10 cellular contexts compared by ENCODE assay signal in the genomic region with DNA sequence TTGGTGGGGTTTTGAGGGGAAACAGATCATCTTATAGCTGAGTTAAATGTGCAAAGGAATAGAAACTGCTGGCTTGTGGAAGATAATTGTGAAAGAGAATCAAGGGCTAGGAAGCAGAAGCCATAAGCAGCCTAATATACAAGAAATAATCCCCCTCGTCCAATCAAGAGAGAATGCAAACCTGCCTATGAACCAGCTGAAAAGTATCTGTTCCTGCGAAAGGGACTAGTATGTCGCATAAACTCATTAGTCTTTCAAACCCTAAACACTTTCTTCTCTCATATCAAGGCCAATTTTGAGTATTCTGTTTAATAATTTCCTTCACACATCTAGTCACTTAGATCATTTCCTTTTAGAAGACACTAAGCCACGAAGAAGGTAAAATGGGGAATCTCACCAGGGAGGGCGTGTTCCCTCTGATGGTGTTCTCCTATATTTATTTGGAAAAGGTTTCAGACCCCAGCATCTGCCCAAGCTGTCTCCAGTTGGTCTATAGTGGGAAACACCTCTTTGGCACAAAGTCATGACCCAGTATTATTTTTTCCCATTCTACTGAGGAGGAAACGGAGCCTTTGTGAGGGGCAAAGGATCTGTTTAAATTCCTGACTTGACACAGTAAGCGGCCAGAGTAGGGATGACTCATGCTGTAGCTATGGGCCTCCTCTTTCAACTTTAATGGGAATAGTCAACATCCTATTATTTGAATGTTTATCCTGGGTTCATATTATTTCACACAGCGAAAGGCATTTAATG.
DNase-seq lines count a peak whose midpoint lies in the region; ATAC-seq and TF ChIP-seq lines count a peak whose summit lies in the region.
"Had no signal": no experiment of that assay in that cellular context is flagged by ENCODE, and none has a peak within 500 bp of the region (broad histone marks: within the 10 kb centered on the region; RNA-seq: fewer than 3 reads in every experiment).

No MANE protein-coding gene starts in this region.

- H3K27me3 ChIP-seq in iPS-18a (ENCODE audit: control insufficient read depth, insufficient read depth, low read length) (no peaks in the 10 kb centered on the region), thoracic aorta (replicated peaks; ENCODE audit: insufficient read depth) (no peaks in the 10 kb centered on the region)

- H3K36me3 Mint-ChIP-seq in HFFc6 (ENCODE audit: low read depth): no peaks in the 10 kb centered on the region

- H3K9ac ChIP-seq in iPS-18a (ENCODE audit: low read length): no peak overlapping the region

- H3K4me3 ChIP-seq in iPS-18a (ENCODE audit: low read length) (no peak overlapping the region), thoracic aorta (no peak overlapping the region), mucosa of descending colon (no peak overlapping the region)

- peak; percentile 62 for ATAC-seq in thoracic aorta (ENCODE audit: insufficient number of reproducible peaks, low FRiP score, low read depth)
- no peak for ATAC-seq in HG02678 (IDR thresholded peaks at IDR 0.05; ENCODE audit: unreplicated experiment)
- no peak for ATAC-seq in mucosa of descending colon

- H3K4me1 ChIP-seq in iPS-18a (ENCODE audit: control insufficient read depth, low read depth, low read length): peaks cover 19% of the 10 kb centered on the region
- peaks cover 8 to 16% of the 10 kb centered on the region in 2 donors for H3K4me1 ChIP-seq in thoracic aorta (ENCODE audit: control insufficient read depth in 1 of 2, low read depth in 2 of 2)
- H3K4me1 ChIP-seq in mucosa of descending colon (ENCODE audit: low read depth): no peaks in the 10 kb centered on the region

- H3K36me3 ChIP-seq in iPS-18a (ENCODE audit: control insufficient read depth, low read depth, low read length) (no peaks in the 10 kb centered on the region), thoracic aorta (no peaks in the 10 kb centered on the region), mucosa of descending colon (ENCODE audit: low read depth) (no peaks in the 10 kb centered on the region)

- no peak for TF ChIP-seq CTCF in HFFc6 (IDR thresholded peaks at IDR 0.05)
- TF ChIP-seq CTCF in thoracic aorta (IDR thresholded peaks at IDR 0.05): no peak
- TF ChIP-seq CTCF in mucosa of descending colon (IDR thresholded peaks at IDR 0.05): no peak

- peak; percentile 60 for DNase-seq in HFFc6
- DNase-seq in amniotic epithelial cell (ENCODE audit: low read depth): peak; percentile 82
- no peak for DNase-seq in thoracic aorta (ENCODE audit: low spot score)
- DNase-seq in activated CD8-positive, alpha-beta memory T cell treated with anti-CD3 and anti-CD28 coated beads, Interleukin-2, amount 50 U/mL, for 4 hours: no peak
- DNase-seq in mucosa of descending colon: no peak
- DNase-seq: amygdala, GOT3, RPMI8226 had no signal

- H3K4me1 Mint-ChIP-seq in HFFc6 (ENCODE audit: low read depth): peaks cover 16% of the 10 kb centered on the region

- H3K4me3 Mint-ChIP-seq in HFFc6: no peak overlapping the region

- 0 out of 2 replicates have a peak overlapping the region, but pooled peaks have one; percentile 17 for H3K27ac Mint-ChIP-seq in HFFc6

- H3K27me3 Mint-ChIP-seq in HFFc6 (ENCODE audit: insufficient read depth): no peaks in the 10 kb centered on the region; the same call in 1 of the 2 replicates

- H3K27ac ChIP-seq in iPS-18a (ENCODE audit: low read length) (peak overlapping the region; percentile 64), thoracic aorta (peak overlapping the region in 1 of 2 donors; percentile 9)

- no peaks in the 10 kb centered on the region for H3K9me3 Mint-ChIP-seq in HFFc6

- H3K9me3 ChIP-seq in iPS-18a (ENCODE audit: control insufficient read depth, low read depth, low read length) (no peaks in the 10 kb centered on the region), thoracic aorta (no peaks in the 10 kb centered on the region), mucosa of descending colon (no peaks in the 10 kb centered on the region)

- intact Hi-C loops in mucosa of descending colon (cut with DNase I, micrococcal nuclease): no loop called here

Comparison
In these comparisons a context has a peak if more than half of its experiments do, and no peak if none do; other contexts are left out.
1. DNase-seq: peak in HFFc6 (single experiment) and amniotic epithelial cell (single experiment); none in thoracic aorta (single experiment), activated CD8-positive, alpha-beta memory T cell treated with anti-CD3 and anti-CD28 coated beads, Interleukin-2, amount 50 U/mL, for 4 hours (single experiment) and mucosa of descending colon (0 of 3).